Comparison of ENCODE assay signal across 8 cellular contexts in the genomic region with DNA sequence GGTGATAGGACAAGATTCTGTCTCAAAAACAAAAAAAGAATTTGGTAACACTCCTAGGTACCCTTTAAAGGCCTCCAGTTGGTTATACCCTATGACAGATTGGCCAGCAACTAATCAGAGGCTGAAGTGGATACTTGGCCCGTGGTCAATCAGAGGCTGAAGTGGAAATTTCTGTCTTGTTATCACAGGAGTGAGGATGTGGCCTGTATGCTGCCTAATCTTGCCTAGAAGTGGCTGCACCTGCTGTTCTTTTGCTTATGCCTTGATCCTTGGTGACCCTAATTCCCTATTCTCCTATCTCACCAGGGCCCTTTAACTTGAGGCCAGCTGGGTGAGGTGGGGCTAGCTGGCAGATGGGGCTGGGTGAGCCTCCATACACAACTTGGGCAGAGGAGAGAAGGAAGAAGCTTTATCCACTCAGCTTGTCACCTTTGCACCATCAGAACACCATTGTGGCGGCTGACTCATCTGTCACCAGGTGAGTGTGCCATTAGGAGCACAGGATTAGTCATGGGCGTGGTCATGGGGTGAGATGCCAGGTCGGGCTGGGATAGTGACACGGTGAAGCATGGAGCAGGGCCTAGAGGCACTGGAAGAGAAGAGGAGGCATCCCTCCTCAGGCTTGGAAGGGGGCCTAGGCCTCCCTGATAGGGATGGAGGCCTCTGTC. TPM values are rescaled to one million over a fixed set of nuclear protein-coding genes. Genes with fewer than 3 reads are reported as not detected.
DNase-seq lines count a peak whose midpoint lies in the region; ATAC-seq and TF ChIP-seq lines count a peak whose summit lies in the region.

No MANE protein-coding gene starts in this region.

- H3K36me3 ChIP-seq in skeletal muscle tissue (ENCODE audit: control insufficient read depth in 3 of 3, insufficient read depth in 3 of 3, low read length in 3 of 3): no peaks in the 10 kb centered on the region
- H3K36me3 ChIP-seq in sigmoid colon: no peaks in the 10 kb centered on the region
- no peaks in the 10 kb centered on the region for H3K36me3 ChIP-seq in Karpas-422 (ENCODE audit: insufficient read depth, low read length)

- POLR2A ChIA-PET in MCF 10A (lab: Yijun Ruan, JAX): interaction anchor here (1.2 to 2.5 kb wide), 6 partner anchors 12 to 366 kb away, joined by 3 to 9 read pairs (median 6); partner anchors contain the start of gene SEC24A

- peaks cover 27% of the 10 kb centered on the region for H3K4me1 Mint-ChIP-seq in MCF 10A (ENCODE audit: insufficient read depth, unreplicated experiment)

- no peaks in the 10 kb centered on the region for H3K36me3 Mint-ChIP-seq in MCF 10A (ENCODE audit: insufficient read depth, unreplicated experiment)

- 34 to 68% methylated on average over 5 of the region's 5 CpGs for WGBS in sigmoid colon, 2 donors

- H3K4me1 ChIP-seq in skeletal muscle tissue (ENCODE audit: control insufficient read depth in 3 of 3, insufficient read depth in 3 of 3, low read length in 3 of 3) (peaks cover 47 to 69% (median 56%) of the 10 kb centered on the region in 3 donors), sigmoid colon (peaks cover 0 to 7% (median 5%) of the 10 kb centered on the region in 4 donors), Karpas-422 (ENCODE audit: low read length) (peaks cover 16% of the 10 kb centered on the region)

- no peak overlapping the region for H3K9ac ChIP-seq in skeletal muscle tissue (ENCODE audit: low read depth in 1 of 3, low read length in 3 of 3)
- no peak overlapping the region for H3K9ac ChIP-seq in Karpas-422 (ENCODE audit: low read length)

- H3K9me3 Mint-ChIP-seq in MCF 10A (ENCODE audit: unreplicated experiment): no peaks in the 10 kb centered on the region

- intact Hi-C loops in MCF 10A (cut with micrococcal nuclease) (no loop called here), sigmoid colon (cut with DNase I) (no loop called here)

- peak overlapping the region; percentile 86 for H3K27ac ChIP-seq in skeletal muscle tissue (ENCODE audit: low read depth, low read length)
- no peak overlapping the region for H3K27ac ChIP-seq in sigmoid colon
- no peak overlapping the region for H3K27ac ChIP-seq in Karpas-422 (ENCODE audit: low read length)

- H3K9me3 ChIP-seq in skeletal muscle tissue (ENCODE audit: control insufficient read depth in 3 of 3, low read length in 3 of 3) (no peaks in the 10 kb centered on the region), sigmoid colon (no peaks in the 10 kb centered on the region), Karpas-422 (ENCODE audit: low read length) (0 out of 2 replicates have a peak, but pooled peaks cover 3% of the 10 kb centered on the region)

- H4K20me1 ChIP-seq in Karpas-422 (ENCODE audit: insufficient read depth, low read depth, low read length): no peaks in the 10 kb centered on the region

- DNase-seq in DMS53 treated with DMSO at 0.1 percent for 48 hours (lab: John Stamatoyannopoulos, UW; ENCODE audit: unreplicated experiment) (peak; percentile 89), NCI-H524 treated with DMSO at 0.1 percent for 48 hours (lab: John Stamatoyannopoulos, UW) (peak; percentile 99), MCF 10A (ENCODE audit: unreplicated experiment) (peak; percentile 52), sigmoid colon (no peak), Karpas-422 (no peak), retina (no peak)

- TF ChIP-seq POLR2A in sigmoid colon (IDR thresholded peaks at IDR 0.05): no peak

- H3K27me3 Mint-ChIP-seq in MCF 10A (ENCODE audit: insufficient read depth, unreplicated experiment): no peaks in the 10 kb centered on the region

- TF ChIP-seq CTCF in MCF 10A (IDR thresholded peaks at IDR 0.05; ENCODE audit: unreplicated experiment) (no peak), sigmoid colon (IDR thresholded peaks at IDR 0.05) (no peak)

- CTCF ChIA-PET in MCF 10A (lab: Yijun Ruan, JAX): interaction anchor here (0.6 to 1.6 kb wide), 4 partner anchors 13 to 369 kb away, joined by 3 to 7 read pairs (median 3); partner anchors contain the start of gene JADE2

- H3K27me3 ChIP-seq in skeletal muscle tissue (ENCODE audit: control insufficient read depth in 3 of 3, insufficient read depth in 3 of 3, low read length in 3 of 3) (no peaks in the 10 kb centered on the region), sigmoid colon (no peaks in the 10 kb centered on the region), Karpas-422 (ENCODE audit: low read length) (no peaks in the 10 kb centered on the region)

- H3K9me2 ChIP-seq in Karpas-422 (replicated peaks; ENCODE audit: insufficient read depth, low read length): no peaks in the 10 kb centered on the region

- H2AFZ ChIP-seq in Karpas-422 (ENCODE audit: low read length): no peak overlapping the region

- no peak overlapping the region for H3K4me3 ChIP-seq in skeletal muscle tissue (ENCODE audit: low read length in 3 of 3)
- H3K4me3 ChIP-seq in sigmoid colon: no peak overlapping the region
- no peak overlapping the region for H3K4me3 ChIP-seq in Karpas-422 (ENCODE audit: low read length)

- no peak overlapping the region for H3K4me3 Mint-ChIP-seq in MCF 10A (ENCODE audit: unreplicated experiment)

- no peak overlapping the region for H3K4me2 ChIP-seq in Karpas-422 (ENCODE audit: low read depth, low read length, poor library complexity, severe bottlenecking)

- no peak for TF ChIP-seq EP300 in sigmoid colon (IDR thresholded peaks at IDR 0.05)

- no TSS peak for BruUV-seq in MCF 10A (replicated peaks; lab: Mats Ljungman, UMichigan)

- peak overlapping the region; percentile 75 for H3K27ac Mint-ChIP-seq in MCF 10A (ENCODE audit: low read depth, unreplicated experiment)

- no peaks in the 10 kb centered on the region for H3K79me2 ChIP-seq in Karpas-422 (ENCODE audit: low read length)

- no peak for ATAC-seq in GM21717 (IDR thresholded peaks at IDR 0.05; ENCODE audit: unreplicated experiment)

RNA-seq across cellular contexts. Expression of gene SAR1B, which starts 41.5 kb away (rescaled TPM):
- 104 and 116 TPM in 2 replicates for total RNA-seq in MCF 10A (2022)
- total RNA-seq in skeletal muscle tissue: 23.5 TPM
- total RNA-seq in sigmoid colon: 10 to 100 TPM; 19.4 to 41.3 (median 36.3) TPM
- polyA plus RNA-seq in sigmoid colon: 10 to 100 TPM; 18.6 to 40.7 (median 32.8) TPM
- 41.2 and 49.1 TPM in 2 replicates for total RNA-seq in Karpas-422 (2014; rRNA removed; shearing (Covaris generic); ENCODE audit: low replicate concordance)

RNA-seq across cellular contexts. Expression of gene SEC24A, which starts 57.5 kb away (rescaled TPM):
- 39.1 and 41.4 TPM in 2 replicates for total RNA-seq in MCF 10A (2022)
- 20.9 TPM for total RNA-seq in skeletal muscle tissue
- total RNA-seq in sigmoid colon: 10 to 100 TPM; 14.8 to 21.0 (median 17.0) TPM
- polyA plus RNA-seq in sigmoid colon: 10 to 100 TPM in 2 of 3 donors, 1 to 10 TPM in 1; 7.2 to 11.8 (median 11.2) TPM
- total RNA-seq in Karpas-422 (2014; rRNA removed; shearing (Covaris generic); ENCODE audit: low replicate concordance): 5.2 and 25.8 TPM in 2 replicates

Comparison
In these comparisons a context has a peak if more than half of its experiments do, and no peak if none do; other contexts are left out.
1. DNase-seq: peak in DMS53 treated with DMSO at 0.1 percent for 48 hours (single experiment), NCI-H524 treated with DMSO at 0.1 percent for 48 hours (single experiment) and MCF 10A (single experiment); none in sigmoid colon (single experiment), Karpas-422 (single experiment) and retina (single experiment).